8 cellular contexts compared by ENCODE assay signal in genomic region chr4:26885912-26886274, GRCh38. TPM values are rescaled to one million over a fixed set of nuclear protein-coding genes. Genes with fewer than 3 reads are reported as not detected.
DNase-seq lines count a peak whose midpoint lies in the region; ATAC-seq, FAIRE-seq and TF ChIP-seq lines count a peak whose summit lies in the region.

No MANE protein-coding gene starts in this region.

- TF ChIP-seq POLR2A in right lobe of liver (IDR thresholded peaks at IDR 0.05) (no peak), HepG2 (IDR thresholded peaks at IDR 0.05; ENCODE audit: insufficient read depth in 1 of 2, low read depth in 2 of 2, low read length in 2 of 2) (no peak)

- no peak for TF ChIP-seq EP300 in HepG2 (IDR thresholded peaks at IDR 0.05; ENCODE audit: low read depth in 2 of 2, low read length in 2 of 2)
- TF ChIP-seq EP300 in HepG2 (CRISPR knock-in tag; IDR thresholded peaks at IDR 0.05; ENCODE audit: borderline replicate concordance): no peak

- BruUV-seq in HepG2 (replicated peaks; lab: Mats Ljungman, UMichigan): no TSS peak

- H4K20me1 ChIP-seq in HepG2 (ENCODE audit: insufficient read depth, low read length) (no peaks in the 10 kb centered on the region), OCI-LY3 (ENCODE audit: insufficient read depth, low read length) (peaks cover 15% of the 10 kb centered on the region; the same call in 1 of the 2 replicates)

- CTCF ChIA-PET in HepG2 (lab: Yijun Ruan, JAX; ENCODE audit: low intra/inter-chr PET ratio, low total read pairs): no interaction called here

- ATAC-seq in right lobe of liver (peak; percentile 54 to 81 (median 64)), HepG2 (no peak), HG02884 (IDR thresholded peaks at IDR 0.05; ENCODE audit: unreplicated experiment) (peak; percentile 71)

- H3K4me3 ChIP-seq in right lobe of liver (no peak overlapping the region), HepG2 (replicated peaks in 1 of 3; ENCODE audit: insufficient read depth in 1 of 3, low read depth in 2 of 3, low read length in 3 of 3) (no peak overlapping the region), OCI-LY3 (ENCODE audit: low read length) (peak overlapping the region; percentile 48)

- H2AFZ ChIP-seq in HepG2 (ENCODE audit: low read length): no peak overlapping the region
- H2AFZ ChIP-seq in OCI-LY3 (ENCODE audit: low read depth, low read length): no peak overlapping the region

- H3K9ac ChIP-seq in HepG2 (ENCODE audit: insufficient read depth, low read depth, low read length): no peak overlapping the region
- peak overlapping the region; percentile 3; the same call in 1 of the 2 replicates for H3K9ac ChIP-seq in OCI-LY3 (ENCODE audit: low read length)

- POLR2A ChIA-PET in HepG2 (lab: Yijun Ruan, JAX): no interaction called here

- intact Hi-C loops in right lobe of liver (cut with DNase I): no loop called here
- intact Hi-C loops in HepG2 (cut with micrococcal nuclease; ENCODE audit: unreplicated experiment): no loop called here

- in situ Hi-C loops in HepG2 (cut with HindIII; ENCODE audit: extremely low pct_ligation_motif_present, low pct_unique_long_range_greater_than_20kb): no loop called here

- H3K9me3 ChIP-seq in right lobe of liver: no peaks in the 10 kb centered on the region
- H3K9me3 ChIP-seq in HepG2 (ENCODE audit: low read length): no peaks in the 10 kb centered on the region
- H3K9me3 ChIP-seq in OCI-LY3 (ENCODE audit: insufficient read depth, low read length): no peaks in the 10 kb centered on the region

- TF ChIP-seq RAD21 in HepG2 (CRISPR knock-in tag; IDR thresholded peaks at IDR 0.05): no peak

- DNase-seq in right lobe of liver (no peak), HepG2 (ENCODE audit: low spot score) (no peak), NCI-H1092 treated with DMSO at 0.1 percent for 48 hours (lab: John Stamatoyannopoulos, UW) (no peak), LoVo (ENCODE audit: low spot score) (no peak), DMS 273 (lab: John Stamatoyannopoulos, UW; ENCODE audit: unreplicated experiment) (no peak)

- 49% methylated on average over 2 of the region's 2 CpGs for WGBS in right lobe of liver (ENCODE audit: insufficient coverage, low coverage, low lambda C conversion rate, missing lambda C conversion rate)
- 98% methylated on average over 2 of the region's 2 CpGs for WGBS in HepG2 (ENCODE audit: low lambda C conversion rate)

- H3K4me1 ChIP-seq in right lobe of liver: no peaks in the 10 kb centered on the region
- H3K4me1 ChIP-seq in HepG2 (ENCODE audit: insufficient read depth, low read length): no peaks in the 10 kb centered on the region
- H3K4me1 ChIP-seq in OCI-LY3 (ENCODE audit: low read length): peaks cover 35% of the 10 kb centered on the region

- H3K79me2 ChIP-seq in HepG2 (ENCODE audit: insufficient read depth, low read length) (no peaks in the 10 kb centered on the region), OCI-LY3 (ENCODE audit: low read length) (peaks cover 17% of the 10 kb centered on the region)

- no peaks in the 10 kb centered on the region for H3K36me3 ChIP-seq in right lobe of liver
- no peaks in the 10 kb centered on the region for H3K36me3 ChIP-seq in HepG2 (replicated peaks in 1 of 2; ENCODE audit: control insufficient read depth in 1 of 2, insufficient read depth in 2 of 2, low read length in 2 of 2)
- H3K36me3 ChIP-seq in OCI-LY3 (replicated peaks; ENCODE audit: low read depth, low read length): no peaks in the 10 kb centered on the region

- H3K27me3 ChIP-seq in right lobe of liver (no peaks in the 10 kb centered on the region), HepG2 (ENCODE audit: control insufficient read depth in 1 of 2, insufficient read depth in 2 of 2, low read length in 2 of 2) (no peaks in the 10 kb centered on the region), OCI-LY3 (ENCODE audit: low read depth, low read length) (no peaks in the 10 kb centered on the region)

- no peak overlapping the region for H3K4me2 ChIP-seq in HepG2 (ENCODE audit: low read depth, low read length)
- peak overlapping the region; percentile 60 for H3K4me2 ChIP-seq in OCI-LY3 (ENCODE audit: low read length)

- FAIRE-seq in HepG2 (lab: Jason Lieb, UNC): no peak
- FAIRE-seq in islet of Langerhans (lab: Jason Lieb, UNC): peak; percentile 94

- TF ChIP-seq CTCF in right lobe of liver (IDR thresholded peaks at IDR 0.05) (no peak), HepG2 (CRISPR knock-in tag; IDR thresholded peaks at IDR 0.05) (no peak), OCI-LY3 (IDR thresholded peaks at IDR 0.05; ENCODE audit: low read depth, low read length) (no peak)

- H3K27ac ChIP-seq in right lobe of liver (peak overlapping the region in 1 of 3 donors; percentile 8), HepG2 (ENCODE audit: extremely low read length, insufficient read depth, low read length) (no peak overlapping the region), OCI-LY3 (ENCODE audit: low read length) (0 out of 2 replicates have a peak overlapping the region, but pooled peaks have one; percentile 12)

TF ChIP-seq in HepG2, 621 proteins besides CTCF, POLR2A, EP300 and RAD21:
- TF ChIP-seq ZNF629 (CRISPR knock-in tag; conservative IDR thresholded peaks at IDR 0.05): no peak
- no peak for TF ChIP-seq ZNF263 (CRISPR knock-in tag; IDR thresholded peaks at IDR 0.05)
- no peak for TF ChIP-seq CBX5 (CRISPR knock-in tag; IDR thresholded peaks at IDR 0.05; ENCODE audit: borderline replicate concordance)
- TF ChIP-seq CHD2 (IDR thresholded peaks at IDR 0.05; ENCODE audit: low read depth, low read length): no peak
- no peak for TF ChIP-seq ZNF563 (CRISPR knock-in tag; IDR thresholded peaks at IDR 0.05)
- TF ChIP-seq ZNF841 (CRISPR knock-in tag; IDR thresholded peaks at IDR 0.05; ENCODE audit: borderline replicate concordance): no peak

RNA-seq across cellular contexts. Expression of gene STIM2, which starts 25.3 kb away (rescaled TPM):
- total RNA-seq in right lobe of liver: 10 to 100 TPM in 2 of 6 experiments, 1 to 10 TPM in 4; 9.1 to 14.6 (median 9.6) TPM
- 8.2 and 19.3 TPM in 2 replicates for total RNA-seq in HepG2 (2016; rRNA removed; fragmentation: Illumina TruSeq; extraction: Trizol)
- total RNA-seq in HepG2 (2016; cell fraction: cytosol; rRNA removed; fragmentation: Illumina TruSeq; extraction: Trizol; ENCODE audit: low read depth): 3.5 and 6.1 TPM in 2 replicates
- 9.9 and 21.5 TPM in 2 replicates for total RNA-seq in HepG2 (2016; cell fraction: insoluble cytoplasmic fraction; rRNA removed; fragmentation: Illumina TruSeq; extraction: Trizol)
- total RNA-seq in HepG2 (2016; cell fraction: membrane; rRNA removed; fragmentation: Illumina TruSeq; extraction: Trizol): 6.0 and 6.1 TPM in 2 replicates
- total RNA-seq in HepG2 (2016; cell fraction: nucleus; rRNA removed; fragmentation: Illumina TruSeq; extraction: Trizol): 33.3 and 39.0 TPM in 2 replicates
- polyA plus RNA-seq in HepG2 (2011; rRNA removed): 19.4 and 22.3 TPM in 2 replicates
- 7.8 and 10.6 TPM in 2 replicates for polyA plus RNA-seq in HepG2 (2011; cell fraction: cytosol; rRNA removed)
- 48.3 and 53.9 TPM in 2 replicates for polyA plus RNA-seq in HepG2 (2011; cell fraction: nucleus; rRNA removed)
- 15.2 and 16.9 TPM in 2 replicates for polyA plus RNA-seq in HepG2 (2012)
- 2.1 and 3.3 TPM in 2 replicates for polyA plus RNA-seq in HepG2 (2016; cell fraction: cytosol; fragmentation: Illumina TruSeq; extraction: Trizol; ENCODE audit: low read depth)
- 7.2 and 7.9 TPM in 2 replicates for polyA plus RNA-seq in HepG2 (2016; cell fraction: insoluble cytoplasmic fraction; fragmentation: Illumina TruSeq; extraction: Trizol; ENCODE audit: low read depth)
- 3.2 and 4.3 TPM in 2 replicates for polyA plus RNA-seq in HepG2 (2016; cell fraction: membrane; fragmentation: Illumina TruSeq; extraction: Trizol; ENCODE audit: low read depth)
- 47.5 and 50.9 TPM in 2 replicates for polyA plus RNA-seq in HepG2 (2016; cell fraction: nucleus; fragmentation: Illumina TruSeq; extraction: Trizol; ENCODE audit: insufficient read depth, low read depth)
- 26.2 and 31.6 TPM in 2 replicates for polyA minus RNA-seq in HepG2 (2011; rRNA and poly(A)+ RNA removed; ENCODE audit: low replicate concordance)
- polyA minus RNA-seq in HepG2 (2011; cell fraction: cytosol; rRNA and poly(A)+ RNA removed): 6.8 and 8.5 TPM in 2 replicates
- polyA minus RNA-seq in HepG2 (2011; cell fraction: nucleus; rRNA and poly(A)+ RNA removed): 42.7 and 42.8 TPM in 2 replicates
